In genomic region chr4:102390438-102390837, GRCh38 we compare ENCODE assay signal across 8 cellular contexts. TPM values are rescaled to one million over a fixed set of nuclear protein-coding genes. Genes with fewer than 3 reads are reported as not detected.
A peak's percentile ranks its signal among the peaks of the same experiment; 100 is the strongest.
DNase-seq lines count a peak whose midpoint lies in the region; ATAC-seq and TF ChIP-seq lines count a peak whose summit lies in the region.
"Had no signal": no experiment of that assay in that cellular context is flagged by ENCODE, and none has a peak within 500 bp of the region (broad histone marks: within the 10 kb centered on the region; RNA-seq: fewer than 3 reads in every experiment).

No MANE protein-coding gene starts in this region.

- peak overlapping the region; percentile 84 for H3K27ac ChIP-seq in neutrophil

- no peak for TF ChIP-seq CTCF in neutrophil (IDR thresholded peaks at IDR 0.05)

- peaks cover 45 to 50% of the 10 kb centered on the region in 2 experiments for H3K4me1 ChIP-seq in neutrophil (ENCODE audit: control insufficient read depth in 1 of 2, insufficient read depth in 1 of 2, low read depth in 1 of 2, low read length in 1 of 2)

- peak; percentile 16 for DNase-seq in RPMI7951 (ENCODE audit: low read depth)
- no peak for DNase-seq in NCI-H1092 treated with DMSO at 0.1 percent for 48 hours (lab: John Stamatoyannopoulos, UW)
- no peak for DNase-seq in sciatic nerve (ENCODE audit: low spot score)
- no peak for DNase-seq in NCI-H2107 treated with DMSO at 0.1 percent for 48 hours (lab: John Stamatoyannopoulos, UW; ENCODE audit: unreplicated experiment)
- DNase-seq: left cardiac atrium had no signal

- intact Hi-C loops in sciatic nerve (cut with DNase I) = no loop called here

- no peaks in the 10 kb centered on the region for H3K27me3 ChIP-seq in neutrophil

- no peaks in the 10 kb centered on the region for H3K36me3 ChIP-seq in neutrophil

- H3K9me3 ChIP-seq in neutrophil = no peaks in the 10 kb centered on the region

- peak; percentile 80 for ATAC-seq in GM19025 (IDR thresholded peaks at IDR 0.05; ENCODE audit: low read depth, unreplicated experiment)
- ATAC-seq in HG02870 (IDR thresholded peaks at IDR 0.05; ENCODE audit: unreplicated experiment) = peak; percentile 89
- no peak for ATAC-seq in sciatic nerve

- H3K4me3 ChIP-seq in neutrophil (ENCODE audit: low read depth in 1 of 2, low read length in 1 of 2) = peak overlapping the region in 1 of 2 experiments; percentile 7

RNA-seq across cellular contexts. Expression of gene SLC39A8, which starts 45.2 kb away (rescaled TPM):
- total RNA-seq in RPMI7951 (2014; rRNA removed; shearing (Covaris generic)) = 6.0 and 6.7 TPM in 2 replicates
- 17.6 TPM for total RNA-seq in sciatic nerve
